ENCODE assay signal across 13 cellular contexts in the genomic region with DNA sequence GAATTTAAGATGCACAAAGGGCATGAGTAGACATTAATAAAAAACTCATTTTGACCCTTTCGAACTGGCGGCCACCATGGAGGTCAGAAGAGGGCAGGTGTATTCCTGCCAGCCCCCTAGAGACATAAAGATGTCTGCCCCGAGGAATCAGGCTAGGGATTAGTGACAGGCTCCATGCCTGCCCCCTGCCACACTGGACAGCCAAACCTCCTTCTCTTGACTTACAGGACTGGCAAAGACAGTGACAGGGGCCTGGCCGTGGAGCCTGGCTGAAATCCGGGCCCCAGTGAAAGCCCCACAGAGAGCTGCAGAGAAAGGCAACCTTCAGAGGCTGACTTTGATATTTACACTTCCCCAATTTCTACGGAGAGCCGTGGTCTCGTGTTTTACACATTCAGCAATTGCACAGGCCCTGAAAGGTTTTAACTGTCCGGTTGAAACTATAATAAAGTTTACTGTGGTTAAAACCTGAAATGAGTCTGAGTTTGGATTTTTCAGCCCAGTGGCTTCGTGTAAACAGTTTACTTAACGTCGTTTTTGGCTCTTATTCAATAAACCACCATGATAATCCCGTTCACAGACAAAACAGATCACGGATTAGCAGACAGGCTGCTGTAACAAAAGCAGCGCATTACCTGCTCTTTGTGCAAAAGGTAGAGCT.
DNase-seq lines count a peak whose midpoint lies in the region; ATAC-seq, FAIRE-seq and TF ChIP-seq lines count a peak whose summit lies in the region.
"Had no signal": no experiment of that assay in that cellular context is flagged by ENCODE, and none has a peak within 500 bp of the region (broad histone marks: within the 10 kb centered on the region; RNA-seq: fewer than 3 reads in every experiment).

No MANE protein-coding gene starts in this region.

- H3K4me3 ChIP-seq in ovary (no peak overlapping the region), kidney (ENCODE audit: low read length in 2 of 2) (no peak overlapping the region), brain microvascular endothelial cell (ENCODE audit: low read depth, low read length) (no peak overlapping the region), dorsolateral prefrontal cortex (no peak overlapping the region)
- H3K4me3 ChIP-seq: spleen had no signal

- no peak for FAIRE-seq in kidney (lab: Jason Lieb, UNC)
- FAIRE-seq: G401.6 had no signal

- H3K27me3 ChIP-seq in ovary (no peaks in the 10 kb centered on the region), brain microvascular endothelial cell (replicated peaks) (no peaks in the 10 kb centered on the region), dorsolateral prefrontal cortex (peaks cover 0 to 25% (median 0%) of the 10 kb centered on the region in 45 donors)
- H3K27me3 ChIP-seq: spleen had no signal

- TF ChIP-seq EP300 in ovary (IDR thresholded peaks at IDR 0.05) = no peak

- TF ChIP-seq CTCF in ovary (IDR thresholded peaks at IDR 0.05) (no peak), kidney (IDR thresholded peaks at IDR 0.05; ENCODE audit: borderline replicate concordance, extremely low read depth, insufficient read depth) (no peak), brain microvascular endothelial cell (IDR thresholded peaks at IDR 0.05; ENCODE audit: low read depth, low read length, missing control alignments) (no peak), dorsolateral prefrontal cortex (IDR thresholded peaks at IDR 0.05 in 54 of 56, conservative IDR thresholded peaks at IDR 0.05 in 2 of 56; ENCODE audit: low read depth in 1 of 56, partially characterized antibody in 56 of 56) (no peak)

- TF ChIP-seq POLR2A in ovary (IDR thresholded peaks at IDR 0.05) = no peak

- DNase-seq in NCI-H82 (lab: John Stamatoyannopoulos, UW) (peak; percentile 82), ovary (peak in 4 of 5 donors; percentile 16 to 40 (median 22)), kidney (no peak), hypothalamus (lab: John Stamatoyannopoulos, UW) (no peak), brain microvascular endothelial cell (no peak), dorsolateral prefrontal cortex (no peak)
- DNase-seq: activated CD8-positive, alpha-beta T cell treated with anti-CD3 and anti-CD28 coated beads for 36 hours; NCI-H1048; spleen had no signal

- H3K4me1 ChIP-seq in ovary (ENCODE audit: insufficient read depth) (peaks cover 10% of the 10 kb centered on the region), kidney (ENCODE audit: control insufficient read depth in 1 of 2, insufficient read depth in 1 of 2, low read depth in 1 of 2, low read length in 2 of 2) (no peaks in the 10 kb centered on the region)

- ATAC-seq in GM18861 (IDR thresholded peaks at IDR 0.05; ENCODE audit: unreplicated experiment) (peak; percentile 83), GM21786 (IDR thresholded peaks at IDR 0.05; ENCODE audit: unreplicated experiment) (peak; percentile 84)
- ATAC-seq: activated CD8-positive, alpha-beta T cell treated with anti-CD3 and anti-CD28 coated beads for 36 hours had no signal

- no peaks in the 10 kb centered on the region for H3K9me3 ChIP-seq in ovary
- H3K9me3 ChIP-seq in kidney (ENCODE audit: control insufficient read depth in 1 of 2, low read length in 2 of 2) = no peaks in the 10 kb centered on the region

- intact Hi-C loops in ovary (cut with DNase I) = no loop called here
- intact Hi-C loops in kidney (cut with DNase I) = no loop called here
- intact Hi-C loops in dorsolateral prefrontal cortex (cut with DNase I) = no loop called here

- in situ Hi-C loops in brain microvascular endothelial cell (cut with HindIII; ENCODE audit: low pct_ligation_motif_present, low sequenced_read_pairs) = no loop called here

- peak overlapping the region; percentile 5 to 11 for H3K27ac ChIP-seq in ovary
- H3K27ac ChIP-seq in kidney (ENCODE audit: low read depth in 2 of 2, low read length in 2 of 2) = no peak overlapping the region
- no peak overlapping the region for H3K27ac ChIP-seq in brain microvascular endothelial cell
- no peak overlapping the region for H3K27ac ChIP-seq in dorsolateral prefrontal cortex
- H3K27ac ChIP-seq: HL-60, spleen had no signal

- no peak overlapping the region for H3K9ac ChIP-seq in kidney (ENCODE audit: low read length in 2 of 2)

- H3K36me3 ChIP-seq in ovary (no peaks in the 10 kb centered on the region), kidney (ENCODE audit: control insufficient read depth in 1 of 2, insufficient read depth in 2 of 2, low read length in 2 of 2) (no peaks in the 10 kb centered on the region), brain microvascular endothelial cell (replicated peaks) (no peaks in the 10 kb centered on the region)
- H3K36me3 ChIP-seq: spleen had no signal

- WGBS in ovary, 3 donors = 11 to 23% (median 14%) methylated on average over 15 of the region's 15 CpGs

Comparison
In these comparisons a context has a peak if more than half of its experiments do, and no peak if none do; other contexts are left out.
1. DNase-seq: peak in NCI-H82 (single experiment) and ovary (4 of 5); none in kidney (single experiment), hypothalamus (0 of 51), brain microvascular endothelial cell (single experiment) and dorsolateral prefrontal cortex (0 of 10).
2. H3K27ac ChIP-seq: peak in ovary (2 of 2); none in kidney (0 of 2), brain microvascular endothelial cell (single experiment) and dorsolateral prefrontal cortex (0 of 59).